8 cellular contexts compared by ENCODE assay signal in the genomic region with DNA sequence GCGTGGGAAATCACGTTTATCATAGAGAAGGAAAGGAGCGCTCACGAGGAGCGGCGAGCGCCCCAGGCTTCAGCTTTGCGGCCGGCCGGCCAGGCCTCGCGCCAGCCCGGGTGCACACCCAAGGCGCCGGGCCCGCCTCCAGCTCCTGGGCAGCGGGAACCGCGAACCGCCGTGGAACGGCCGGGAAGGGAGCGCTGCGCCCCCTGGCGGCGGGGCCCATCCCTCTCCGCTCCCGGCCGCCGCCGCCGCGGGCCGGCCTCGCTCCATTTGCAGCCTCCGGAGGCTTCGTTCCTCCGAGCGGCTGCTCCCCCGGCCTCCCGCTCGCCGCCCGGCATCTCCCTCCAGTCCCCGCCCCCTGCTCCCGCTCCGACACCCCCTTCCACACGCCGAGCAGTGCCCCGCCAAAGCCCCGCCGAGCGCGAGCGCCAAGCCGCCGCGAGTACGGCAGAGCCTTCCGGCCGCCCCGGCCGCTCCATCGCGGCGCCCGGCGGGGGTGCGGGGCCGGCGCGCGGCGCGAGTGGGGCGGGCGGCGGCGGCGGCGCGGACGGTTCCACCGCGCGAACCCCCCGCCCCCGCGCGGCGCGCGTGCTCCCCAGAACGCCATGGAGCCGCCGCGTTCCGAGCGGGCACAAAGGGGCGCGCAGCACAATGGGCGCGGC. TPM values are rescaled to one million over a fixed set of nuclear protein-coding genes. Genes with fewer than 3 reads are reported as not detected.
DNase-seq lines count a peak whose midpoint lies in the region; ATAC-seq and TF ChIP-seq lines count a peak whose summit lies in the region.

No MANE protein-coding gene starts in this region.

- peak overlapping the region in 1 of 3 donors; percentile 13 for H3K27ac ChIP-seq in right lobe of liver

- DNase-seq in Ammon's horn (ENCODE audit: low spot score) (peak; percentile 86), NCI-H446 treated with DMSO at 0.1 percent for 48 hours (lab: John Stamatoyannopoulos, UW) (peak; percentile 69), dermis blood vessel endothelial cell (peak; percentile 88), right lobe of liver (peak; percentile 92 to 93 (median 92))
- peak; percentile 67 for DNase-seq in activated CD4-positive, alpha-beta T cell treated with anti-CD3 and anti-CD28 coated beads, Interleukin-2, amount 50 U/mL, for 1 hour
- peak; percentile 56 to 76 for DNase-seq in stimulated activated CD4-positive, alpha-beta T cell treated with anti-CD3 and anti-CD28 coated beads, Interleukin-4, amount 100 ng/mL, for 4 hours

- H3K9me3 ChIP-seq in right lobe of liver: no peaks in the 10 kb centered on the region

- peak; percentile 91 to 96 (median 94) for TF ChIP-seq CTCF in right lobe of liver (IDR thresholded peaks at IDR 0.05)

- intact Hi-C loops in right lobe of liver (cut with DNase I): no loop called here

- peak overlapping the region; percentile 55 to 66 (median 64) for H3K4me3 ChIP-seq in right lobe of liver

- peak; percentile 57 for TF ChIP-seq POLR2A in GM18951 (IDR thresholded peaks at IDR 0.05; ENCODE audit: extremely low read depth, insufficient read depth, insufficient read length)
- no peak for TF ChIP-seq POLR2A in right lobe of liver (IDR thresholded peaks at IDR 0.05)

- WGBS in right lobe of liver (ENCODE audit: insufficient coverage, low coverage, low lambda C conversion rate, missing lambda C conversion rate): 0% methylated on average over 16 of the region's 104 CpGs

- no peaks in the 10 kb centered on the region for H3K36me3 ChIP-seq in right lobe of liver

- no peaks in the 10 kb centered on the region for H3K27me3 ChIP-seq in right lobe of liver

- H3K4me1 ChIP-seq in right lobe of liver: peaks cover 0 to 13% (median 6%) of the 10 kb centered on the region in 4 donors

- in situ Hi-C loops in GM18951 (cut with MboI; ENCODE audit: low sequenced_read_pairs, unreplicated experiment): no loop called here

- ATAC-seq in HG03159 (IDR thresholded peaks at IDR 0.05; ENCODE audit: unreplicated experiment): peak; percentile 52
- peak; percentile 94 to 98 (median 96) for ATAC-seq in right lobe of liver

RNA-seq across cellular contexts. Expression of gene BEND3, which starts 1.0 kb away (rescaled TPM):
- total RNA-seq in dermis blood vessel endothelial cell (1.9 and 3.5 TPM in 2 replicates), right lobe of liver (1 to 10 TPM in 4 of 6 experiments, under 1 TPM in 2; 0.83 to 2.7 (median 1.4) TPM)
